ENCODE assay signal across 8 cellular contexts in the genomic region with DNA sequence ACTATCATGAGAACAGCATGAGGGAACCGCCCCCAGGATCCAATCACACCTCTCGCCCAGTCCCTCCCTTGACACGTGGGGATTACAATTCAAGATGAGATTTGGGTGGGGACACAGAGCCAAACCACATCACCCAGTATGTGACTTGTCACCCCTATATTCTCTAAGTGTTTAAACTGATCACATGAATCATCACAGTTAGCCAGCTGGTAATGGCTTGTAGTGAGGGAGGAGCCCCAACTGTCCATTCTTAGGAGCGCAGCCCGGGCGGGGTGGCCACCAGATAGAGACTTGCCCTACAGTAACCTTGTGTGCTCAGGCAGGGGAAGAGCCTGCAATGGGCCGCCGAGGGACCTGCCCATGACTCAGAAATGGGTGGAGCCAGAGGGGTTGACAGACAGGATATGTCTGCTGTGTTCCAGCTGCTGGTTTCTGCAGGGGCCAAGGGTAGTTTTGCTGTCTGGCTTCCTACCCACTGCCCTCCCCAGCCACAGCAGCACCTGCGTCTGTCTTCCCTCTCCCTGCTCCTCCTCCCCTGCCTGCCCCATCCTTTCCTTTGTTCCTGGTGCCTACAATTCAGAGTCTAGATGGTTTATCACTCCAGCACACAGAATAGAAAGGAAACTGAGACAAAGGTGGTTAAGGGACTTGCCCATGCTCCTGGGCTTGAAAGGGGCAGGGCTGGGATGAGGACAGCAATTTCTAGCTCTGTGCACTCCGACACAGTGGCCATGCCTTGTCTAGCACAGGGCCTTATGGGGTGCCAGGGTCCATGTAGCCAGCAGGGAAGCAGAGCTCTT. TPM values are rescaled to one million over a fixed set of nuclear protein-coding genes. Genes with fewer than 3 reads are reported as not detected.
DNase-seq lines count a peak whose midpoint lies in the region; ATAC-seq and TF ChIP-seq lines count a peak whose summit lies in the region.

No MANE protein-coding gene starts in this region.

- H3K4me3 Mint-ChIP-seq in CD14-positive monocyte, result peak overlapping the region; percentile 56 to 70

- peak; percentile 59 for ATAC-seq in GM19324 (IDR thresholded peaks at IDR 0.05; ENCODE audit: low FRiP score, unreplicated experiment)
- ATAC-seq in HG03354 (IDR thresholded peaks at IDR 0.05; ENCODE audit: poor library complexity, severe bottlenecking, unreplicated experiment), result peak; percentile 91

- POLR2A ChIA-PET in RWPE1 (lab: Yijun Ruan, JAX; ENCODE audit: low non-redundant PET), result no interaction called here

- intact Hi-C loops in CD14-positive monocyte (cut with micrococcal nuclease), result loop anchor here in 1 of 2 donors (2.0 kb wide), 1 partner anchor 29 kb away; no protein-coding TSS in a partner anchor

- no peaks in the 10 kb centered on the region for H3K27me3 Mint-ChIP-seq in CD14-positive monocyte (ENCODE audit: low read depth in 3 of 3)

- H3K4me1 Mint-ChIP-seq in CD14-positive monocyte, result peaks cover 54% of the 10 kb centered on the region

- peak overlapping the region; percentile 93 to 98 (median 95) for H3K27ac Mint-ChIP-seq in CD14-positive monocyte

- TF ChIP-seq CTCF in CD14-positive monocyte (IDR thresholded peaks at IDR 0.05), result no peak
- TF ChIP-seq CTCF in RWPE1 (conservative IDR thresholded peaks at IDR 0.05; ENCODE audit: low read depth), result no peak

- peaks cover 0 to 6% (median 0%) of the 10 kb centered on the region in 7 donors for H3K9me3 Mint-ChIP-seq in CD14-positive monocyte

- DNase-seq in CD14-positive monocyte (ENCODE audit: low spot score) (peak; percentile 100), RWPE1 (ENCODE audit: low spot score) (peak; percentile 96), germinal center (ENCODE audit: low spot score) (peak; percentile 84), pulmonary artery endothelial cell (ENCODE audit: low read depth, low spot score) (peak; percentile 71), ureter (ENCODE audit: low spot score) (peak; percentile 93)
- DNase-seq in activated effector memory CD4-positive, alpha-beta T cell treated with anti-CD3 and anti-CD28 coated beads, Interleukin-2, amount 50 U/mL, for 16 hours, result peak; percentile 95

- H3K27ac ChIP-seq in RWPE1, result peak overlapping the region; percentile 90

- H3K36me3 Mint-ChIP-seq in CD14-positive monocyte, result peaks cover 24 to 51% of the 10 kb centered on the region in 2 donors

- CTCF ChIA-PET in RWPE1 (lab: Yijun Ruan, JAX), result interaction anchor here (0.7 kb wide), 1 partner anchor 63 kb away, joined by 4 read pairs; no protein-coding TSS in a partner anchor

RNA-seq across cellular contexts. Expression of a gene that starts 9.2 kb away (rescaled TPM):
- 1 to 10 TPM; 3.5 to 5.2 TPM for polyA plus RNA-seq in CD14-positive monocyte
- total RNA-seq in pulmonary artery endothelial cell (19.5 and 37.8 TPM in 2 replicates), ureter (20.1 TPM)

Comparison
In these comparisons a context has a peak if more than half of its experiments do, and no peak if none do; other contexts are left out.
1. Peak in every context shown above with its lines: DNase-seq, ATAC-seq and H3K27ac ChIP-seq.